In genomic region chrX:154598656-154599055, GRCh38 we compare ENCODE assay signal across 26 cellular contexts. TPM values are rescaled to one million over a fixed set of nuclear protein-coding genes. Genes with fewer than 3 reads are reported as not detected.
"Had no signal": no experiment of that assay in that cellular context is flagged by ENCODE, and none has a peak within 500 bp of the region (broad histone marks: within the 10 kb centered on the region; RNA-seq: fewer than 3 reads in every experiment).

No MANE protein-coding gene starts in this region.

- H3K27ac ChIP-seq: brain microvascular endothelial cell, cardiac muscle cell had no signal

- H3K27ac Mint-ChIP-seq: activated CD4-positive, alpha-beta memory T cell treated with anti-CD3 and anti-CD28 coated beads, Interleukin-2, amount 10 ng/mL, durations not matched to agents 7 days and 5 days; activated naive CD4-positive, alpha-beta T cell treated with anti-CD3 and anti-CD28 coated beads for 36 hours; activated naive CD8-positive, alpha-beta T cell; activated T-helper 17 cell treated with anti-CD3 and anti-CD28 coated beads, Interleukin-2, amount 50 U/mL, for 72 hours; IgD-negative memory B cell; T-helper 17 cell had no signal

- H3K27me3 ChIP-seq: brain microvascular endothelial cell, cardiac muscle cell, MG63 had no signal

- H3K36me3 Mint-ChIP-seq: activated naive CD8-positive, alpha-beta T cell had no signal

- H3K9me3 ChIP-seq: MG63 had no signal

- H3K36me3 ChIP-seq: brain microvascular endothelial cell, cardiac muscle cell, MG63 had no signal

- DNase-seq: activated CD4-positive, alpha-beta memory T cell treated with anti-CD3 and anti-CD28 coated beads, Interleukin-2, amount 10 ng/mL, durations not matched to agents 7 days and 5 days; activated CD4-positive, alpha-beta T cell treated with anti-CD3 and anti-CD28 coated beads, Interleukin-2, amount 50 U/mL, for 1 hour; activated CD4-positive, CD25-positive, alpha-beta regulatory T cell; activated gamma-delta T cell; activated naive CD4-positive, alpha-beta T cell treated with anti-CD3 and anti-CD28 coated beads for 36 hours; activated T-cell treated with anti-CD3 and anti-CD28 coated beads for 4 hours; activated T-cell treated with anti-CD3 and anti-CD28 coated beads, Interleukin-2, amount 50 U/mL, for 48 hours; amygdala; brain microvascular endothelial cell; KG1; MG63; MV-4-11; NCI-H1092 treated with DMSO at 0.1 percent for 48 hours; NCI-H1436; NCI-H1694 treated with DMSO at 0.1 percent for 48 hours; NCI-H2081; NCI-H510A treated with DMSO at 0.1 percent for 48 hours; SHP77 treated with DMSO at 0.1 percent for 48 hours; T-helper 17 cell; T-helper 9 cell had no signal

- H3K27me3 Mint-ChIP-seq: activated naive CD8-positive, alpha-beta T cell; activated T-helper 17 cell treated with anti-CD3 and anti-CD28 coated beads, Interleukin-2, amount 50 U/mL, for 72 hours; T-helper 17 cell had no signal

- H3K4me1 Mint-ChIP-seq: activated T-helper 17 cell treated with anti-CD3 and anti-CD28 coated beads, Interleukin-2, amount 50 U/mL, for 72 hours had no signal

- H3K4me3 ChIP-seq: cardiac muscle cell, MG63 had no signal

- H3K4me3 Mint-ChIP-seq: activated CD4-positive, alpha-beta memory T cell treated with anti-CD3 and anti-CD28 coated beads, Interleukin-2, amount 10 ng/mL, durations not matched to agents 7 days and 5 days; activated naive CD4-positive, alpha-beta T cell treated with anti-CD3 and anti-CD28 coated beads for 36 hours; activated naive CD8-positive, alpha-beta T cell; activated T-helper 17 cell treated with anti-CD3 and anti-CD28 coated beads, Interleukin-2, amount 50 U/mL, for 72 hours; IgD-negative memory B cell; T-helper 17 cell had no signal

- H3K9me3 Mint-ChIP-seq: activated naive CD4-positive, alpha-beta T cell treated with anti-CD3 and anti-CD28 coated beads for 36 hours; activated T-helper 17 cell treated with anti-CD3 and anti-CD28 coated beads, Interleukin-2, amount 50 U/mL, for 72 hours had no signal

RNA-seq across cellular contexts. Expression of gene CTAG1A, which starts 13.7 kb away (rescaled TPM):
- total RNA-seq: activated CD4-positive, alpha-beta memory T cell treated with anti-CD3 and anti-CD28 coated beads, Interleukin-2, amount 10 ng/mL, durations not matched to agents 7 days and 5 days; activated CD8-positive, alpha-beta memory T cell treated with anti-CD3 and anti-CD28 coated beads for 36 hours; activated naive CD4-positive, alpha-beta T cell treated with anti-CD3 and anti-CD28 coated beads for 36 hours; activated T-helper 17 cell treated with anti-CD3 and anti-CD28 coated beads, Interleukin-2, amount 50 U/mL, for 72 hours; cardiac muscle cell; SK-MEL-5; T-helper 17 cell had no signal
- polyA plus RNA-seq: cardiac muscle cell, IgD-negative memory B cell had no signal

RNA-seq across cellular contexts. Expression of gene CTAG1B, which starts 20.4 kb away (rescaled TPM):
- total RNA-seq: activated CD4-positive, alpha-beta memory T cell treated with anti-CD3 and anti-CD28 coated beads, Interleukin-2, amount 10 ng/mL, durations not matched to agents 7 days and 5 days; activated CD8-positive, alpha-beta memory T cell treated with anti-CD3 and anti-CD28 coated beads for 36 hours; activated naive CD4-positive, alpha-beta T cell treated with anti-CD3 and anti-CD28 coated beads for 36 hours; activated T-helper 17 cell treated with anti-CD3 and anti-CD28 coated beads, Interleukin-2, amount 50 U/mL, for 72 hours; cardiac muscle cell; SK-MEL-5; T-helper 17 cell had no signal
- polyA plus RNA-seq: cardiac muscle cell, IgD-negative memory B cell had no signal

RNA-seq across cellular contexts. Expression of gene CTAG2, which starts 54.7 kb away (rescaled TPM):
- total RNA-seq: activated CD4-positive, alpha-beta memory T cell treated with anti-CD3 and anti-CD28 coated beads, Interleukin-2, amount 10 ng/mL, durations not matched to agents 7 days and 5 days; activated naive CD4-positive, alpha-beta T cell treated with anti-CD3 and anti-CD28 coated beads for 36 hours; activated T-helper 17 cell treated with anti-CD3 and anti-CD28 coated beads, Interleukin-2, amount 50 U/mL, for 72 hours; cardiac muscle cell; T-helper 17 cell had no signal
- polyA plus RNA-seq: cardiac muscle cell, IgD-negative memory B cell had no signal
